ENCODE assay signal across 14 cellular contexts in the genomic region with DNA sequence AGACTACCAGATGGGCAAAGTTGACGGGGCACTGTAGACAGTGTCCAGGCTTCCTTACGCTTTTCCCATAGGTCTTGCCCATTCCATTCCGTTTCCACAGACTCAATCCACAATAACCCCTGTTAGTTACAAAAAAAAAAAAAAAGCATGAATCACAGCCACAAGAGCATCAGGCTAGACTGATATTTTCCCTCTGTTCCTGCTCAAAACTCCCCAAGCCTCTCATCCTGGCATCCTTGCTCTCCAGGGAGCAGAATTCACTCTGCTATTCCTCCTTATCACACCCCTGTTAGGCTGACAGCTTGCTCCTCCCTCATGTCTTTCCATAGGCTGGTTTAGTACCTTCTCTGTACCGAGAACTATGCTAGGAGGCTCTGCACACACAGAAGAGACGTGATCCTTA. TPM values are rescaled to one million over a fixed set of nuclear protein-coding genes. Genes with fewer than 3 reads are reported as not detected.
A peak's percentile ranks its signal among the peaks of the same experiment; 100 is the strongest.
DNase-seq lines count a peak whose midpoint lies in the region; ATAC-seq and TF ChIP-seq lines count a peak whose summit lies in the region.
"Had no signal": no experiment of that assay in that cellular context is flagged by ENCODE, and none has a peak within 500 bp of the region (broad histone marks: within the 10 kb centered on the region; RNA-seq: fewer than 3 reads in every experiment).

No MANE protein-coding gene starts in this region.

- H3K4me3 ChIP-seq in hepatocyte, result no peak overlapping the region
- no peak overlapping the region for H3K4me3 ChIP-seq in uterus
- H3K4me3 ChIP-seq: BLaER1 treated with 17β-estradiol and CSF1 and Interleukin-3, amounts not matched to agents 10 nM and 100 nM had no signal

- peaks cover 89% of the 10 kb centered on the region for H3K4me1 Mint-ChIP-seq in activated naive CD8-positive, alpha-beta T cell treated with anti-CD3 and anti-CD28 coated beads for 36 hours
- peaks cover 49% of the 10 kb centered on the region for H3K4me1 Mint-ChIP-seq in activated T-helper 2 cell treated with anti-CD3 and anti-CD28 coated beads, Interferon-gamma antibody, Interleukin-2, Interleukin-4, amounts not matched to agents 10 μg/mL and 5 μg/mL and 100 μg/mL, durations not matched to agents 14 hours and 24 hours and 36 hours (ENCODE audit: low read depth)

- H3K27me3 ChIP-seq in hepatocyte, result no peaks in the 10 kb centered on the region
- no peaks in the 10 kb centered on the region for H3K27me3 ChIP-seq in uterus
- H3K27me3 ChIP-seq: BLaER1 treated with 17β-estradiol and CSF1 and Interleukin-3, amounts not matched to agents 10 nM and 100 nM had no signal

- no peaks in the 10 kb centered on the region for H3K9me2 ChIP-seq in hepatocyte (replicated peaks; ENCODE audit: insufficient read depth)

- H3K36me3 ChIP-seq in hepatocyte (replicated peaks; ENCODE audit: insufficient read depth, low read depth) (no peaks in the 10 kb centered on the region), uterus (no peaks in the 10 kb centered on the region)

- no peak for TF ChIP-seq POLR2A in uterus (IDR thresholded peaks at IDR 0.05)

- peak overlapping the region; percentile 56 for H3K4me2 ChIP-seq in hepatocyte
- H3K4me2 ChIP-seq: BLaER1 treated with 17β-estradiol and CSF1 and Interleukin-3, amounts not matched to agents 10 nM and 100 nM had no signal

- TF ChIP-seq CTCF in hepatocyte (IDR thresholded peaks at IDR 0.05; ENCODE audit: poor library complexity) (no peak), uterus (IDR thresholded peaks at IDR 0.05) (no peak)

- H3K4me1 ChIP-seq in hepatocyte (ENCODE audit: insufficient read depth) (peaks cover 7% of the 10 kb centered on the region), uterus (no peaks in the 10 kb centered on the region)

- H2AFZ ChIP-seq in hepatocyte, result no peak overlapping the region

- intact Hi-C loops in Right ventricle myocardium superior (cut with DNase I) (no loop called here), cardiac septum (cut with DNase I) (no loop called here), uterus (cut with DNase I; ENCODE audit: low total_unique reads) (no loop called here)
- intact Hi-C loops in activated T-helper 2 cell treated with anti-CD3 and anti-CD28 coated beads, Interferon-gamma antibody, Interleukin-2, Interleukin-4, amounts not matched to agents 10 μg/mL and 5 μg/mL and 100 μg/mL, durations not matched to agents 14 hours and 24 hours and 36 hours (cut with micrococcal nuclease), result no loop called here

- no peaks in the 10 kb centered on the region for H3K27me3 Mint-ChIP-seq in activated naive CD8-positive, alpha-beta T cell treated with anti-CD3 and anti-CD28 coated beads for 36 hours
- no peaks in the 10 kb centered on the region for H3K27me3 Mint-ChIP-seq in activated T-helper 2 cell treated with anti-CD3 and anti-CD28 coated beads, Interferon-gamma antibody, Interleukin-2, Interleukin-4, amounts not matched to agents 10 μg/mL and 5 μg/mL and 100 μg/mL, durations not matched to agents 14 hours and 24 hours and 36 hours (ENCODE audit: low read depth)

- no peak for DNase-seq in Right ventricle myocardium superior
- no peak for DNase-seq in cardiac septum (ENCODE audit: low spot score)
- DNase-seq in activated naive CD8-positive, alpha-beta T cell treated with anti-CD3 and anti-CD28 coated beads for 36 hours, result no peak
- DNase-seq in hepatocyte (ENCODE audit: low spot score), result peak; percentile 47
- no peak for DNase-seq in uterus
- no peak for DNase-seq in C1 segment of cervical spinal cord (lab: John Stamatoyannopoulos, UW)
- no peak for DNase-seq in activated T-helper 2 cell treated with anti-CD3 and anti-CD28 coated beads, Interferon-gamma antibody, Interleukin-2, Interleukin-4, amounts not matched to agents 10 μg/mL and 5 μg/mL and 100 μg/mL, durations not matched to agents 14 hours and 24 hours and 36 hours (ENCODE audit: low spot score)
- DNase-seq: activated gamma-delta T cell; NCI-H2081 treated with DMSO at 0.1 percent for 48 hours; stimulated activated naive CD8-positive, alpha-beta T cell treated with anti-CD3 and anti-CD28 coated beads, Interleukin-15, Interleukin-2, amounts not matched to agents 100 U/mL and 50 U/mL, for 24 hours had no signal

- 55% methylated on average over 5 of the region's 5 CpGs for WGBS in hepatocyte (ENCODE audit: low lambda C conversion rate, missing lambda C conversion rate)

- no peaks in the 10 kb centered on the region for H3K9me3 ChIP-seq in hepatocyte (ENCODE audit: low read depth)
- H3K9me3 ChIP-seq in uterus, result no peaks in the 10 kb centered on the region

- H3K9me3 Mint-ChIP-seq in activated naive CD8-positive, alpha-beta T cell treated with anti-CD3 and anti-CD28 coated beads for 36 hours, result peaks cover 10% of the 10 kb centered on the region
- H3K9me3 Mint-ChIP-seq in activated T-helper 2 cell treated with anti-CD3 and anti-CD28 coated beads, Interferon-gamma antibody, Interleukin-2, Interleukin-4, amounts not matched to agents 10 μg/mL and 5 μg/mL and 100 μg/mL, durations not matched to agents 14 hours and 24 hours and 36 hours, result no peaks in the 10 kb centered on the region

- H4K20me1 ChIP-seq in hepatocyte (ENCODE audit: insufficient read depth, poor library complexity, severe bottlenecking), result peaks cover 25% of the 10 kb centered on the region

- ATAC-seq in Right ventricle myocardium superior (ENCODE audit: poor library complexity), result peak; percentile 48
- no peak for ATAC-seq in HG02981 (IDR thresholded peaks at IDR 0.05; ENCODE audit: unreplicated experiment)
- ATAC-seq: activated CD4-positive, CD25-positive, alpha-beta regulatory T cell treated with anti-CD3 and anti-CD28 coated beads, Interleukin-2, amount 50 U/mL, for 24 hours; stimulated activated naive CD8-positive, alpha-beta T cell treated with anti-CD3 and anti-CD28 coated beads, Interleukin-15, Interleukin-2, amounts not matched to agents 100 U/mL and 50 U/mL, for 24 hours had no signal

- H3K27ac ChIP-seq in hepatocyte, result peak overlapping the region; percentile 73
- peak overlapping the region; percentile 11 to 43 for H3K27ac ChIP-seq in uterus
- H3K27ac ChIP-seq: BLaER1 treated with 17β-estradiol and CSF1 and Interleukin-3, amounts not matched to agents 10 nM and 100 nM; RWPE1 had no signal

- peaks cover 93% of the 10 kb centered on the region for H3K79me2 ChIP-seq in hepatocyte

- no peak overlapping the region for H3K4me3 Mint-ChIP-seq in activated naive CD8-positive, alpha-beta T cell treated with anti-CD3 and anti-CD28 coated beads for 36 hours
- no peak overlapping the region for H3K4me3 Mint-ChIP-seq in activated T-helper 2 cell treated with anti-CD3 and anti-CD28 coated beads, Interferon-gamma antibody, Interleukin-2, Interleukin-4, amounts not matched to agents 10 μg/mL and 5 μg/mL and 100 μg/mL, durations not matched to agents 14 hours and 24 hours and 36 hours (ENCODE audit: low read depth)

- peaks cover 69% of the 10 kb centered on the region for H3K36me3 Mint-ChIP-seq in activated naive CD8-positive, alpha-beta T cell treated with anti-CD3 and anti-CD28 coated beads for 36 hours
- peaks cover 56% of the 10 kb centered on the region for H3K36me3 Mint-ChIP-seq in activated T-helper 2 cell treated with anti-CD3 and anti-CD28 coated beads, Interferon-gamma antibody, Interleukin-2, Interleukin-4, amounts not matched to agents 10 μg/mL and 5 μg/mL and 100 μg/mL, durations not matched to agents 14 hours and 24 hours and 36 hours (ENCODE audit: low read depth)

- H3K27ac Mint-ChIP-seq in activated naive CD8-positive, alpha-beta T cell treated with anti-CD3 and anti-CD28 coated beads for 36 hours, result peak overlapping the region; percentile 51
- no peak overlapping the region for H3K27ac Mint-ChIP-seq in activated T-helper 2 cell treated with anti-CD3 and anti-CD28 coated beads, Interferon-gamma antibody, Interleukin-2, Interleukin-4, amounts not matched to agents 10 μg/mL and 5 μg/mL and 100 μg/mL, durations not matched to agents 14 hours and 24 hours and 36 hours

RNA-seq across cellular contexts. Expression of gene TMEM123, which starts 42.2 kb away (rescaled TPM):
- total RNA-seq in Right ventricle myocardium superior (63.0 TPM), cardiac septum (50.6 TPM), hepatocyte (179 and 182 TPM in 2 replicates), uterus (100 to 1,000 TPM; 187 to 522 (median 260) TPM)
- total RNA-seq in activated naive CD8-positive, alpha-beta T cell treated with anti-CD3 and anti-CD28 coated beads for 36 hours, result 100 to 1,000 TPM; 299 to 310 TPM
- 101 and 122 TPM in 2 replicates for polyA plus RNA-seq in hepatocyte
- total RNA-seq in activated T-helper 2 cell treated with anti-CD3 and anti-CD28 coated beads, Interferon-gamma antibody, Interleukin-2, Interleukin-4, amounts not matched to agents 10 μg/mL and 5 μg/mL and 100 μg/mL, durations not matched to agents 14 hours and 24 hours and 36 hours, result 202 and 204 TPM in 2 replicates
